ENCODE assay signal across 23 cellular contexts in the genomic region with DNA sequence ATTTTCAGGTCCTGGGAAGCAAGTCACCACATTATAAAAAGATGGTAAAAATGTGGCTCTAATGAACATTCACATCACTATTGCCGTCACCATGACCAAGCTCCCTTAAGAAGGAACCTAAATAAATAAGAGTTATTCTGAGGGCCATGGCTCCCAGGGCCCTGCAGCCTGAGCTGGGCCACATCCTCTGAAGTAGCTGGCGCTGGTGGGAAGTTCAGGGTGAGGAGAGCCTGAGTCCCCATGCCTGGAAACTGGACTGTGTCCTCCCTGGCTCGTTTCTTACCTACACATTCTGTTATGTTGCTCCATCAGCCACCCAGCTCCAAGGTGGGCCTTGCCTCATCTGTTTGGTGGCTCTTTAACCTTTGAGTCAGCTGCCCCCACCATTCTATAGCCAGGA. TPM values are rescaled to one million over a fixed set of nuclear protein-coding genes. Genes with fewer than 3 reads are reported as not detected.
"Had no signal": no experiment of that assay in that cellular context is flagged by ENCODE, and none has a peak within 500 bp of the region (broad histone marks: within the 10 kb centered on the region; RNA-seq: fewer than 3 reads in every experiment).

No MANE protein-coding gene starts in this region.

- H3K4me2 ChIP-seq: neural progenitor cell had no signal

- ATAC-seq: naive thymus-derived CD4-positive, alpha-beta T cell; natural killer cell; pancreas; right lobe of liver; stimulated activated memory B cell treated with anti-CD40 and anti-IgM and Interleukin-4, amounts not matched to agents 10 μg/mL and 1 μg/mL and 100 μg/mL, for 72 hours; stimulated activated naive CD8-positive, alpha-beta T cell treated with anti-CD3 and anti-CD28 coated beads, Interleukin-15, amount 100 ng/mL, for 72 hours; stimulated activated naive CD8-positive, alpha-beta T cell treated with anti-CD3 and anti-CD28 coated beads, Interleukin-15, Interleukin-2, amounts not matched to agents 100 U/mL and 50 U/mL, for 24 hours had no signal

- H3K36me3 ChIP-seq: neural progenitor cell, pancreas, right lobe of liver, sigmoid colon, suprapubic skin, tibial artery, transverse colon, vagina had no signal

- DNase-seq: naive thymus-derived CD4-positive, alpha-beta T cell; natural killer cell; occipital lobe; pancreas; sigmoid colon; small intestine; stimulated activated CD4-positive, alpha-beta T cell treated with anti-CD3 and anti-CD28 coated beads, Interleukin-12 subunit alpha, Interleukin-12 subunit beta, amount 100 ng/mL, for 4 hours; stimulated activated CD4-positive, alpha-beta T cell treated with anti-CD3 and anti-CD28 coated beads, Interleukin-1b, Interleukin-23, amount 100 ng/mL, for 48 hours; stimulated activated CD4-positive, alpha-beta T cell treated with anti-CD3 and anti-CD28 coated beads, Interleukin-4, amount 100 ng/mL, for 1 hour; stimulated activated CD4-positive, alpha-beta T cell treated with anti-CD3 and anti-CD28 coated beads, Interleukin-4, amount 100 ng/mL, for 4 hours; stimulated activated CD8-positive, alpha-beta memory T cell treated with anti-CD3 and anti-CD28 coated beads, Interleukin-4, amount 100 ng/mL, for 48 hours; stimulated activated naive CD4-positive, alpha-beta T cell; stimulated activated naive CD8-positive, alpha-beta T cell treated with anti-CD3 and anti-CD28 coated beads, Interleukin-15, amount 100 ng/mL, for 72 hours; stimulated activated naive CD8-positive, alpha-beta T cell treated with anti-CD3 and anti-CD28 coated beads, Interleukin-15, Interleukin-2, amounts not matched to agents 100 U/mL and 50 U/mL, for 24 hours; testis; tibial artery; transverse colon had no signal

- H3K4me3 ChIP-seq: neural progenitor cell, pancreas, psoas muscle, right lobe of liver, sigmoid colon, suprapubic skin, testis, tibial artery, transverse colon, vagina had no signal

- H3K9me3 ChIP-seq: pancreas, psoas muscle, right lobe of liver, sigmoid colon, suprapubic skin, testis, tibial artery, transverse colon, vagina had no signal

- H3K4me1 ChIP-seq: pancreas, psoas muscle, right lobe of liver, testis had no signal

- H2AFZ ChIP-seq: neural progenitor cell had no signal

- H3K27ac ChIP-seq: neural progenitor cell, pancreas, psoas muscle, right lobe of liver, sigmoid colon, suprapubic skin, testis, tibial artery, transverse colon, vagina had no signal

- H3K27me3 ChIP-seq: neural progenitor cell, pancreas, right lobe of liver, sigmoid colon, suprapubic skin, testis, transverse colon, vagina had no signal

RNA-seq across cellular contexts. Expression of a gene that starts 42.5 kb away (rescaled TPM):
- total RNA-seq: naive thymus-derived CD4-positive, alpha-beta T cell; natural killer cell had no signal
